In genomic region chr2:10915731-10916331, GRCh38 we compare ENCODE assay signal across 15 cellular contexts. TPM values are rescaled to one million over a fixed set of nuclear protein-coding genes. Genes with fewer than 3 reads are reported as not detected.
DNase-seq lines count a peak whose midpoint lies in the region; ATAC-seq, FAIRE-seq and TF ChIP-seq lines count a peak whose summit lies in the region.
"Had no signal": no experiment of that assay in that cellular context is flagged by ENCODE, and none has a peak within 500 bp of the region (broad histone marks: within the 10 kb centered on the region; RNA-seq: fewer than 3 reads in every experiment).

No MANE protein-coding gene starts in this region.

- POLR2A ChIA-PET in HepG2 (lab: Yijun Ruan, JAX) = no interaction called here

- 13% methylated on average over 9 of the region's 11 CpGs for WGBS in HepG2 (ENCODE audit: low lambda C conversion rate)
- WGBS in right lobe of liver (ENCODE audit: insufficient coverage, low coverage, low lambda C conversion rate, missing lambda C conversion rate) = 71% methylated on average over 4 of the region's 11 CpGs
- no CpG with 5 or more reads among the region's 11 CpGs for WGBS in mesendoderm (ENCODE audit: extremely low coverage, insufficient coverage, low lambda C conversion rate)

- H3K18ac ChIP-seq in mesendoderm (ENCODE audit: low read length) = no peak overlapping the region

- TF ChIP-seq RAD21 in HepG2 (CRISPR knock-in tag; IDR thresholded peaks at IDR 0.05) = no peak

- H3K4me3 ChIP-seq in HepG2 (replicated peaks in 1 of 3; ENCODE audit: insufficient read depth in 1 of 3, low read depth in 2 of 3, low read length in 3 of 3) (no peak overlapping the region), right lobe of liver (no peak overlapping the region), dorsolateral prefrontal cortex (peak overlapping the region in 52 of 59 donors; percentile 2 to 70 (median 44)), mesendoderm (ENCODE audit: low read length) (no peak overlapping the region)
- H3K4me3 ChIP-seq: PC-9 had no signal

- intact Hi-C loops in HepG2 (cut with micrococcal nuclease; ENCODE audit: unreplicated experiment) (loop anchor here (10.0 kb wide), 1 partner anchor 209 kb away; no protein-coding TSS in a partner anchor), right lobe of liver (cut with DNase I) (no loop called here), dorsolateral prefrontal cortex (cut with DNase I) (loop anchor here (5.0 to 10.0 kb wide), 2 partner anchors 206 to 209 kb away; no protein-coding TSS in a partner anchor), CD14-positive monocyte (cut with micrococcal nuclease) (no loop called here)

- CTCF ChIA-PET in HepG2 (lab: Yijun Ruan, JAX; ENCODE audit: low intra/inter-chr PET ratio, low total read pairs) = no interaction called here

- DNase-seq in HepG2 (ENCODE audit: low spot score) (no peak), right lobe of liver (no peak), dorsolateral prefrontal cortex (peak in 1 of 10 donors; percentile 18), mesendoderm (no peak), NCI-H2171 (lab: John Stamatoyannopoulos, UW) (no peak), CD14-positive monocyte (ENCODE audit: low spot score) (no peak)
- no peak for DNase-seq in activated CD8-positive, alpha-beta memory T cell treated with anti-CD3 and anti-CD28 coated beads, Interleukin-2, amount 50 U/mL, for 4 hours
- no peak for DNase-seq in activated T-cell treated with anti-CD3 and anti-CD28 coated beads, Interleukin-2, amount 50 U/mL, for 4 hours
- DNase-seq: Caco-2, NCI-H1436 treated with DMSO at 0.1 percent for 48 hours, NCI-H2081 treated with DMSO at 0.1 percent for 48 hours, NCI-H2227 treated with DMSO at 0.1 percent for 48 hours, NCI-H526 treated with DMSO at 0.1 percent for 48 hours, PC-9 had no signal

- H3K36me3 ChIP-seq in HepG2 (replicated peaks in 1 of 2; ENCODE audit: control insufficient read depth in 1 of 2, insufficient read depth in 2 of 2, low read length in 2 of 2) (no peaks in the 10 kb centered on the region), right lobe of liver (no peaks in the 10 kb centered on the region), mesendoderm (ENCODE audit: control insufficient read depth, insufficient read depth, low read length) (no peaks in the 10 kb centered on the region)

- no peak for TF ChIP-seq CTCF in HepG2 (CRISPR knock-in tag; IDR thresholded peaks at IDR 0.05)
- no peak for TF ChIP-seq CTCF in right lobe of liver (IDR thresholded peaks at IDR 0.05)
- TF ChIP-seq CTCF in dorsolateral prefrontal cortex (IDR thresholded peaks at IDR 0.05 in 54 of 56, conservative IDR thresholded peaks at IDR 0.05 in 2 of 56; ENCODE audit: low read depth in 1 of 56, partially characterized antibody in 56 of 56) = no peak
- no peak for TF ChIP-seq CTCF in CD14-positive monocyte (IDR thresholded peaks at IDR 0.05)

- H3K79me2 ChIP-seq in HepG2 (ENCODE audit: insufficient read depth, low read length) (no peaks in the 10 kb centered on the region), mesendoderm (ENCODE audit: control insufficient read depth, insufficient read depth, low read length) (no peaks in the 10 kb centered on the region)

- H3K79me1 ChIP-seq in mesendoderm (ENCODE audit: low read length) = no peaks in the 10 kb centered on the region

- no peak overlapping the region for H2BK120ac ChIP-seq in mesendoderm (ENCODE audit: low read depth, low read length)

- no peak overlapping the region for H3K27ac ChIP-seq in HepG2 (ENCODE audit: extremely low read length, insufficient read depth, low read length)
- H3K27ac ChIP-seq in right lobe of liver = no peak overlapping the region
- peak overlapping the region in 53 of 59 donors; percentile 4 to 86 (median 69) for H3K27ac ChIP-seq in dorsolateral prefrontal cortex
- H3K27ac ChIP-seq in mesendoderm (ENCODE audit: low read depth, low read length) = no peak overlapping the region
- H3K27ac ChIP-seq: PC-9 had no signal

- no peak overlapping the region for H2BK5ac ChIP-seq in mesendoderm (ENCODE audit: low read length)

- H3K4me1 ChIP-seq in HepG2 (ENCODE audit: insufficient read depth, low read length) (peaks cover 9% of the 10 kb centered on the region), right lobe of liver (peaks cover 0 to 4% (median 0%) of the 10 kb centered on the region in 4 donors), mesendoderm (ENCODE audit: control insufficient read depth, low read depth, low read length) (peaks cover 2% of the 10 kb centered on the region)
- H3K4me1 ChIP-seq: Caco-2 had no signal

- in situ Hi-C loops in HepG2 (cut with HindIII; ENCODE audit: extremely low pct_ligation_motif_present, low pct_unique_long_range_greater_than_20kb) = no loop called here

- peak overlapping the region; percentile 56 for H3K56ac ChIP-seq in mesendoderm (ENCODE audit: low read length)

- no peak for FAIRE-seq in HepG2 (lab: Jason Lieb, UNC)
- FAIRE-seq: H54 had no signal

- no peak overlapping the region for H3K27ac Mint-ChIP-seq in CD14-positive monocyte

- H4K5ac ChIP-seq in mesendoderm (ENCODE audit: low read length) = no peak overlapping the region

- peaks cover 0 to 3% of the 10 kb centered on the region in 2 donors for H3K36me3 Mint-ChIP-seq in CD14-positive monocyte
- no peaks in the 10 kb centered on the region for H3K36me3 Mint-ChIP-seq in activated T-cell treated with anti-CD3 and anti-CD28 coated beads, Interleukin-2, amount 50 U/mL, for 4 hours (ENCODE audit: insufficient read depth)

- H3K4me1 Mint-ChIP-seq in CD14-positive monocyte = peaks cover 4% of the 10 kb centered on the region
- H3K4me1 Mint-ChIP-seq in activated T-cell treated with anti-CD3 and anti-CD28 coated beads, Interleukin-2, amount 50 U/mL, for 4 hours (ENCODE audit: low read depth) = peaks cover 7% of the 10 kb centered on the region

- no peak overlapping the region for H2BK15ac ChIP-seq in mesendoderm (replicated peaks; ENCODE audit: low read depth)

- TF ChIP-seq EP300 in HepG2 (IDR thresholded peaks at IDR 0.05; ENCODE audit: low read depth in 2 of 2, low read length in 2 of 2) (no peak), HepG2 (CRISPR knock-in tag; IDR thresholded peaks at IDR 0.05; ENCODE audit: borderline replicate concordance) (no peak)

- TF ChIP-seq POLR2A in HepG2 (IDR thresholded peaks at IDR 0.05; ENCODE audit: insufficient read depth in 1 of 2, low read depth in 2 of 2, low read length in 2 of 2) = no peak
- no peak for TF ChIP-seq POLR2A in right lobe of liver (IDR thresholded peaks at IDR 0.05)

- no TSS peak for BruUV-seq in HepG2 (replicated peaks; lab: Mats Ljungman, UMichigan)

- no peak overlapping the region for H2AFZ ChIP-seq in HepG2 (ENCODE audit: low read length)
- H2AFZ ChIP-seq: PC-9 had no signal

- ATAC-seq in HepG2 (0 out of 3 replicates have a peak, but pooled peaks have one; percentile 6), right lobe of liver (no peak)
- no peak for ATAC-seq in activated T-cell treated with anti-CD3 and anti-CD28 coated beads, Interleukin-2, amount 50 U/mL, for 4 hours

- peaks cover 0 to 8% (median 5%) of the 10 kb centered on the region in 7 donors for H3K9me3 Mint-ChIP-seq in CD14-positive monocyte
- H3K9me3 Mint-ChIP-seq in activated T-cell treated with anti-CD3 and anti-CD28 coated beads, Interleukin-2, amount 50 U/mL, for 4 hours = no peaks in the 10 kb centered on the region

- no peak overlapping the region for H3K4me3 Mint-ChIP-seq in CD14-positive monocyte
- H3K4me3 Mint-ChIP-seq in activated T-cell treated with anti-CD3 and anti-CD28 coated beads, Interleukin-2, amount 50 U/mL, for 4 hours = no peak overlapping the region

- no peak overlapping the region for H3K23ac ChIP-seq in mesendoderm (ENCODE audit: low read length)

- H3K9me3 ChIP-seq in HepG2 (ENCODE audit: low read length) (no peaks in the 10 kb centered on the region), right lobe of liver (no peaks in the 10 kb centered on the region)
- H3K9me3 ChIP-seq: Caco-2 had no signal

- H3K4me2 ChIP-seq in HepG2 (ENCODE audit: low read depth, low read length) (no peak overlapping the region), mesendoderm (ENCODE audit: low read length) (no peak overlapping the region)
- H3K4me2 ChIP-seq: PC-9 had no signal

- peaks cover 17 to 91% of the 10 kb centered on the region in 2 experiments for H3K27me3 ChIP-seq in HepG2 (ENCODE audit: control insufficient read depth in 1 of 2, insufficient read depth in 2 of 2, low read length in 2 of 2)
- peaks cover 0 to 10% of the 10 kb centered on the region in 2 donors for H3K27me3 ChIP-seq in right lobe of liver
- H3K27me3 ChIP-seq in dorsolateral prefrontal cortex = peaks cover 0 to 35% (median 5%) of the 10 kb centered on the region in 45 donors
- no peaks in the 10 kb centered on the region for H3K27me3 ChIP-seq in mesendoderm (ENCODE audit: insufficient read depth, low read length, poor library complexity)

- H4K20me1 ChIP-seq in HepG2 (ENCODE audit: insufficient read depth, low read length) = no peaks in the 10 kb centered on the region; the same call in 1 of the 2 replicates

- H3K27me3 Mint-ChIP-seq in CD14-positive monocyte (ENCODE audit: low read depth in 3 of 3) = peaks cover 33 to 42% (median 39%) of the 10 kb centered on the region in 3 donors
- H3K27me3 Mint-ChIP-seq in activated T-cell treated with anti-CD3 and anti-CD28 coated beads, Interleukin-2, amount 50 U/mL, for 4 hours (ENCODE audit: low read depth) = peaks cover 32% of the 10 kb centered on the region

- H4K8ac ChIP-seq in mesendoderm (ENCODE audit: low read depth, low read length) = no peak overlapping the region

- H2AK5ac ChIP-seq in mesendoderm (ENCODE audit: low read length) = no peak overlapping the region

- H3K9ac ChIP-seq in HepG2 (ENCODE audit: insufficient read depth, low read depth, low read length) = no peak overlapping the region
- H3K9ac ChIP-seq in mesendoderm (ENCODE audit: low read length) = no peak overlapping the region

- no peak overlapping the region for H3K4ac ChIP-seq in mesendoderm (ENCODE audit: low read depth, low read length)

RNA-seq across cellular contexts. Expression of gene KCNF1, which starts 4.1 kb away (rescaled TPM):
- total RNA-seq in HepG2 (2016; rRNA removed; fragmentation: Illumina TruSeq; extraction: Trizol) (0.09 and 0.15 TPM in 2 replicates), right lobe of liver (not detected), dorsolateral prefrontal cortex (10 to 100 TPM; 16.9 to 84.7 (median 42.5) TPM)
- not detected in 2 replicates for total RNA-seq in HepG2 (2016; cell fraction: cytosol; rRNA removed; fragmentation: Illumina TruSeq; extraction: Trizol; ENCODE audit: low read depth)
- total RNA-seq in HepG2 (2016; cell fraction: insoluble cytoplasmic fraction; rRNA removed; fragmentation: Illumina TruSeq; extraction: Trizol) = 0.24 TPM in 1 of 2 replicates, not detected in the other
- 0.09 and 0.17 TPM in 2 replicates for total RNA-seq in HepG2 (2016; cell fraction: membrane; rRNA removed; fragmentation: Illumina TruSeq; extraction: Trizol)
- 0.22 TPM in 1 of 2 replicates, not detected in the other for total RNA-seq in HepG2 (2016; cell fraction: nucleus; rRNA removed; fragmentation: Illumina TruSeq; extraction: Trizol)
- polyA plus RNA-seq in HepG2 (2011; rRNA removed) (0.12 and 0.17 TPM in 2 replicates), CD14-positive monocyte (not detected)
- polyA plus RNA-seq in HepG2 (2011; cell fraction: cytosol; rRNA removed) = 0.09 and 0.19 TPM in 2 replicates
- polyA plus RNA-seq in HepG2 (2011; cell fraction: nucleus; rRNA removed) = 0.14 and 0.16 TPM in 2 replicates
- polyA plus RNA-seq in HepG2 (2012) = 0.05 TPM in 1 of 2 replicates, not detected in the other
- polyA plus RNA-seq in HepG2 (2016; cell fraction: cytosol; fragmentation: Illumina TruSeq; extraction: Trizol; ENCODE audit: low read depth) = 0.07 and 0.10 TPM in 2 replicates
- polyA plus RNA-seq in HepG2 (2016; cell fraction: insoluble cytoplasmic fraction; fragmentation: Illumina TruSeq; extraction: Trizol; ENCODE audit: low read depth) = 0.13 TPM in 2 replicates
- 0.15 and 0.18 TPM in 2 replicates for polyA plus RNA-seq in HepG2 (2016; cell fraction: membrane; fragmentation: Illumina TruSeq; extraction: Trizol; ENCODE audit: low read depth)
- 0.33 and 0.39 TPM in 2 replicates for polyA plus RNA-seq in HepG2 (2016; cell fraction: nucleus; fragmentation: Illumina TruSeq; extraction: Trizol; ENCODE audit: insufficient read depth, low read depth)
- polyA minus RNA-seq in HepG2 (2011; rRNA and poly(A)+ RNA removed; ENCODE audit: low replicate concordance) = 0.18 TPM in 1 of 2 replicates, not detected in the other
- polyA minus RNA-seq in HepG2 (2011; cell fraction: cytosol; rRNA and poly(A)+ RNA removed) = 0.26 TPM in 1 of 2 replicates, not detected in the other
- polyA minus RNA-seq in HepG2 (2011; cell fraction: nucleus; rRNA and poly(A)+ RNA removed) = not detected in 2 replicates
- polyA plus RNA-seq in mesendoderm (2013, experiment 1 of 2) = 0.41 TPM
- 0.38 TPM for polyA plus RNA-seq in mesendoderm (2013, experiment 2 of 2)
- total RNA-seq in activated T-cell treated with anti-CD3 and anti-CD28 coated beads, Interleukin-2, amount 50 U/mL, for 4 hours = not detected

Comparison
In these comparisons a context has a peak if more than half of its experiments do, and no peak if none do; other contexts are left out.
1. intact Hi-C loops: an anchor here in HepG2 (10.0 kb wide) and dorsolateral prefrontal cortex (5.0 to 10.0 kb wide); none called in right lobe of liver and CD14-positive monocyte.
2. H3K27ac ChIP-seq: peak in dorsolateral prefrontal cortex (53 of 59); none in HepG2 (single experiment), right lobe of liver (0 of 3) and mesendoderm (single experiment).
3. H3K4me3 ChIP-seq: peak in dorsolateral prefrontal cortex (52 of 59); none in HepG2 (0 of 3), right lobe of liver (0 of 3) and mesendoderm (single experiment).
4. RNA of gene KCNF1, which starts 4.1 kb away (total RNA-seq): 16.9 to 84.7 TPM in dorsolateral prefrontal cortex; 0.09 to 0.24 TPM in HepG2, not detected in right lobe of liver and not detected in activated T-cell treated with anti-CD3 and anti-CD28 coated beads, Interleukin-2, amount 50 U/mL, for 4 hours; every median in the first group is over 10 times any median in the second.